ENCODE assay signal across 17 cellular contexts in genomic region chr2:105881286-105882136, GRCh38.
A peak's percentile ranks its signal among the peaks of the same experiment; 100 is the strongest.
DNase-seq lines count a peak whose midpoint lies in the region; ATAC-seq, FAIRE-seq and TF ChIP-seq lines count a peak whose summit lies in the region.
"Had no signal": no experiment of that assay in that cellular context is flagged by ENCODE, and none has a peak within 500 bp of the region (broad histone marks: within the 10 kb centered on the region; RNA-seq: fewer than 3 reads in every experiment).

No MANE protein-coding gene starts in this region.

- no peak for ATAC-seq in stimulated activated naive B cell treated with anti-CD40 and anti-IgM and Interleukin-4, amounts not matched to agents 10 μg/mL and 1 μg/mL and 100 μg/mL, for 72 hours (replicated peaks)
- ATAC-seq in GM21576 (IDR thresholded peaks at IDR 0.05; ENCODE audit: unreplicated experiment) (no peak), GM19397 (IDR thresholded peaks at IDR 0.05; ENCODE audit: unreplicated experiment) (no peak)
- ATAC-seq: GM12878, Panc1, SK-N-SH treated with all-trans-retinoic acid at 6 μM for 48 hours had no signal

- CTCF ChIA-PET in H1 (lab: Charles Lee; ENCODE audit: partially characterized antibody): interaction anchor here (0.5 to 1.6 kb wide), 10 partner anchors 10 to 531 kb away, joined by 3 to 5 read pairs (median 4); no protein-coding TSS in a partner anchor

- H2BK15ac ChIP-seq in H9 (ENCODE audit: low read depth, low read length): no peak overlapping the region
- no peak overlapping the region for H2BK15ac ChIP-seq in H1 (ENCODE audit: low read length)

- TF ChIP-seq POLR2A in H1 (IDR thresholded peaks at IDR 0.05; ENCODE audit: control extremely low read depth in 1 of 2, low read depth in 2 of 2, low read length in 2 of 2): no peak

- no peak for FAIRE-seq in H1 (lab: Jason Lieb, UNC)
- FAIRE-seq: GM12878, GM18507 had no signal

- no peak overlapping the region for H2BK20ac ChIP-seq in H9 (ENCODE audit: low read depth, low read length, poor library complexity, severe bottlenecking)
- no peak overlapping the region for H2BK20ac ChIP-seq in H1 (ENCODE audit: low read length)

- H3K23me2 ChIP-seq in H9 (ENCODE audit: insufficient read length, low read depth, low read length, poor library complexity, severe bottlenecking): no peaks in the 10 kb centered on the region
- H3K23me2 ChIP-seq in H1 (ENCODE audit: low read depth, low read length): no peaks in the 10 kb centered on the region

- H4K8ac ChIP-seq in H9 (replicated peaks; ENCODE audit: insufficient read length, low read depth, low read length) (no peak overlapping the region), H1 (ENCODE audit: extremely low read depth, insufficient read depth, low read length) (peak overlapping the region; percentile 36)

- TF ChIP-seq CTCF in H9 (conservative IDR thresholded peaks at IDR 0.05) (no peak), H1 (IDR thresholded peaks at IDR 0.05; ENCODE audit: control extremely low read depth in 1 of 3, insufficient read depth in 1 of 3, low read depth in 1 of 3, low read length in 3 of 3) (no peak), GM10266 (IDR thresholded peaks at IDR 0.05; ENCODE audit: control insufficient read depth, insufficient read depth, low read depth, missing control alignments) (no peak)

- TF ChIP-seq RAD21 in H1 (IDR thresholded peaks at IDR 0.05 in 1 of 2, conservative IDR thresholded peaks at IDR 0.05 in 1 of 2; ENCODE audit: low read depth in 2 of 2, low read length in 2 of 2): peak in 1 of 2 experiments; percentile 35; a peak in 1 of 4 replicates

- H4K5ac ChIP-seq in H9 (ENCODE audit: insufficient read length, low read depth, low read length) (no peak overlapping the region), H1 (ENCODE audit: insufficient read length, low read depth, low read length) (no peak overlapping the region)

- no peak overlapping the region for H3T11ph ChIP-seq in H9 (ENCODE audit: low read length)

- DNase-seq in NCI-H2227 (lab: John Stamatoyannopoulos, UW; ENCODE audit: unreplicated experiment) (peak; percentile 33), NCI-H2227 treated with DMSO at 0.1 percent for 48 hours (lab: John Stamatoyannopoulos, UW) (no peak), H9 (no peak), H1 (ENCODE audit: low read depth in 1 of 2, low spot score in 2 of 2) (no peak), GM10266 (ENCODE audit: extremely low spot score) (no peak)
- DNase-seq in stimulated activated naive B cell treated with anti-CD40 and anti-IgM and Interleukin-4, amounts not matched to agents 10 μg/mL and 1 μg/mL and 100 μg/mL, for 72 hours: no peak
- DNase-seq: DMS153, NCI-H1694 treated with DMSO at 0.1 percent for 48 hours, NCI-H510A, SHP77 had no signal

- H2AFZ ChIP-seq in H9 (ENCODE audit: low read length): no peak overlapping the region
- no peak overlapping the region for H2AFZ ChIP-seq in H1 (ENCODE audit: low read length)

- no peak overlapping the region for H3K9ac ChIP-seq in H9 (ENCODE audit: extremely low read depth, insufficient read length, low read length)
- no peak overlapping the region for H3K9ac ChIP-seq in H1 (replicated peaks in 1 of 4; ENCODE audit: extremely low read depth in 1 of 4, low read depth in 3 of 4, low read length in 3 of 4)
- H3K9ac ChIP-seq: BLaER1 treated with 17β-estradiol and CSF1 and Interleukin-3, amounts not matched to agents 10 nM and 100 nM had no signal

- no peaks in the 10 kb centered on the region for H3K79me1 ChIP-seq in H9 (ENCODE audit: insufficient read depth, low read depth, low read length, poor library complexity, severe bottlenecking)
- H3K79me1 ChIP-seq in H1 (ENCODE audit: low read depth, low read length): peaks cover 10% of the 10 kb centered on the region

- H3K9me3 ChIP-seq in H9 (ENCODE audit: control insufficient read depth, low read depth, low read length) (no peaks in the 10 kb centered on the region), H1 (ENCODE audit: insufficient read depth in 2 of 2, low read depth in 1 of 2, low read length in 1 of 2) (no peaks in the 10 kb centered on the region)

- no peak overlapping the region for H3K4ac ChIP-seq in H9 (ENCODE audit: low read depth, low read length)
- no peak overlapping the region for H3K4ac ChIP-seq in H1 (replicated peaks; ENCODE audit: insufficient read length, low read depth, low read length)

- H2BK12ac ChIP-seq in H9 (ENCODE audit: insufficient read length, low read depth, low read length): no peak overlapping the region
- no peak overlapping the region for H2BK12ac ChIP-seq in H1 (ENCODE audit: low read depth, low read length)

- no peak overlapping the region for H4K91ac ChIP-seq in H9 (ENCODE audit: insufficient read length, low read depth, low read length)
- H4K91ac ChIP-seq in H1 (replicated peaks; ENCODE audit: insufficient read length, low read length): no peak overlapping the region

- no CpG with 5 or more reads among the region's 79 CpGs for WGBS in H9 (ENCODE audit: extremely low coverage, insufficient read length, low lambda C conversion rate)
- 95% methylated on average over 67 of the region's 79 CpGs; no CpG with 5 or more reads in 1 of the 2 experiments for WGBS in H1 (ENCODE audit: extremely low coverage in 1 of 2, insufficient coverage in 1 of 2, insufficient read length in 1 of 2, insufficient replicate concordance in 2 of 2, low coverage in 1 of 2, low lambda C conversion rate in 2 of 2, missing lambda C conversion rate in 1 of 2), 2 experiments

- H3K27ac Mint-ChIP-seq in H9: peak overlapping the region in 2 of 3 experiments; percentile 26 to 80; a peak in 1 of 7 replicates
- peak overlapping the region; percentile 75 for H3K27ac Mint-ChIP-seq in stimulated activated naive B cell treated with anti-CD40 and anti-IgM and Interleukin-4, amounts not matched to agents 10 μg/mL and 1 μg/mL and 100 μg/mL, for 72 hours

- H3K23ac ChIP-seq in H9 (ENCODE audit: insufficient read length, low read depth, low read length) (no peak overlapping the region), H1 (ENCODE audit: insufficient read length) (no peak overlapping the region)

- no peak overlapping the region for H3K27ac ChIP-seq in H9 (ENCODE audit: insufficient read length, low read depth, low read length)
- no peak overlapping the region for H3K27ac ChIP-seq in H1 (ENCODE audit: low read depth, low read length)
- H3K27ac ChIP-seq: BLaER1 treated with 17β-estradiol and CSF1 and Interleukin-3, amounts not matched to agents 10 nM and 100 nM had no signal

- H3K18ac ChIP-seq in H9 (ENCODE audit: insufficient read length, low read depth, low read length) (no peak overlapping the region), H1 (ENCODE audit: extremely low read depth, low read length) (no peak overlapping the region)

- H2AK5ac ChIP-seq in H9 (ENCODE audit: insufficient read length, low read length) (no peak overlapping the region), H1 (ENCODE audit: low read depth, low read length) (no peak overlapping the region)

- H3K14ac ChIP-seq in H9 (ENCODE audit: insufficient read depth, low read length): no peak overlapping the region; the same call in 1 of the 2 replicates
- no peak overlapping the region for H3K14ac ChIP-seq in H1 (ENCODE audit: insufficient read length)

- no peak for TF ChIP-seq EP300 in H1 (IDR thresholded peaks at IDR 0.05; ENCODE audit: borderline replicate concordance in 1 of 2, low read depth in 2 of 2, low read length in 2 of 2)

- H3K36me3 ChIP-seq in H1 (ENCODE audit: control insufficient read depth in 2 of 4, insufficient read depth in 4 of 4, low read length in 3 of 4): peaks cover 0 to 5% (median 0%) of the 10 kb centered on the region in 4 experiments; a peak in 2 of 8 replicates

- H3K79me2 ChIP-seq in H9 (ENCODE audit: insufficient read depth, low read length) (peaks cover 6% of the 10 kb centered on the region; the same call in 1 of the 2 replicates), H1 (ENCODE audit: control insufficient read depth in 1 of 2, insufficient read depth in 2 of 2, low read length in 2 of 2) (peaks cover 0 to 41% of the 10 kb centered on the region in 2 experiments; a peak in 3 of 4 replicates)

- no peaks in the 10 kb centered on the region for H3K9me3 Mint-ChIP-seq in H9
- peaks cover 0 to 6% of the 10 kb centered on the region in 2 donors for H3K9me3 Mint-ChIP-seq in stimulated activated naive B cell treated with anti-CD40 and anti-IgM and Interleukin-4, amounts not matched to agents 10 μg/mL and 1 μg/mL and 100 μg/mL, for 72 hours

- H3K4me1 ChIP-seq in H9 (ENCODE audit: insufficient read depth, low read length): no peaks in the 10 kb centered on the region
- peaks cover 0 to 5% (median 0%) of the 10 kb centered on the region in 4 experiments; a peak in 4 of 7 replicates for H3K4me1 ChIP-seq in H1 (replicated peaks in 1 of 4; ENCODE audit: control insufficient read depth in 3 of 4, insufficient read depth in 4 of 4, low read length in 3 of 4)

- H4K20me1 ChIP-seq in H9 (ENCODE audit: control insufficient read depth, insufficient read depth, insufficient read length): no peaks in the 10 kb centered on the region
- H4K20me1 ChIP-seq in H1 (replicated peaks in 1 of 2; ENCODE audit: control insufficient read depth in 1 of 2, insufficient read depth in 2 of 2, low read length in 2 of 2): peaks cover 0 to 2% of the 10 kb centered on the region in 2 experiments

- H2BK120ac ChIP-seq in H9 (ENCODE audit: low read depth, low read length, poor library complexity, severe bottlenecking) (no peak overlapping the region), H1 (replicated peaks; ENCODE audit: low read depth, low read length) (no peak overlapping the region)

- POLR2A ChIA-PET in H1 (lab: Charles Lee; ENCODE audit: partially characterized antibody): interaction anchor here (1.7 kb wide), 1 partner anchor 136 kb away, joined by 5 read pairs; no protein-coding TSS in a partner anchor

- no peak overlapping the region for H3K4me3 Mint-ChIP-seq in H9
- H3K4me3 Mint-ChIP-seq in stimulated activated naive B cell treated with anti-CD40 and anti-IgM and Interleukin-4, amounts not matched to agents 10 μg/mL and 1 μg/mL and 100 μg/mL, for 72 hours: no peak overlapping the region

- H3K4me2 ChIP-seq in H9 (ENCODE audit: insufficient read depth, insufficient read length, low read length) (no peak overlapping the region), H1 (ENCODE audit: insufficient read depth in 1 of 2, low read depth in 2 of 2, low read length in 2 of 2) (no peak overlapping the region)
- H3K4me2 ChIP-seq: BLaER1 treated with 17β-estradiol and CSF1 and Interleukin-3, amounts not matched to agents 10 nM and 100 nM had no signal

- no peak overlapping the region for H2BK5ac ChIP-seq in H9 (ENCODE audit: insufficient read length, low read length)
- H2BK5ac ChIP-seq in H1 (ENCODE audit: low read depth, low read length): no peak overlapping the region

- peaks cover 0 to 21% (median 7%) of the 10 kb centered on the region in 3 experiments; a peak in 4 of 7 replicates for H3K36me3 Mint-ChIP-seq in H9 (ENCODE audit: insufficient read depth in 1 of 3, low read depth in 3 of 3)
- H3K36me3 Mint-ChIP-seq in stimulated activated naive B cell treated with anti-CD40 and anti-IgM and Interleukin-4, amounts not matched to agents 10 μg/mL and 1 μg/mL and 100 μg/mL, for 72 hours: peaks cover 91 to 93% of the 10 kb centered on the region in 2 donors

- no peaks in the 10 kb centered on the region for H3K27me3 Mint-ChIP-seq in H9 (ENCODE audit: low read depth)
- H3K27me3 Mint-ChIP-seq in stimulated activated naive B cell treated with anti-CD40 and anti-IgM and Interleukin-4, amounts not matched to agents 10 μg/mL and 1 μg/mL and 100 μg/mL, for 72 hours: no peaks in the 10 kb centered on the region

- H3K27me3 ChIP-seq in H9 (ENCODE audit: insufficient read depth, low read length): no peaks in the 10 kb centered on the region
- H3K27me3 ChIP-seq in H1 (replicated peaks in 1 of 4; ENCODE audit: control insufficient read depth in 3 of 4, extremely low read depth in 1 of 4, insufficient read depth in 3 of 4, low read length in 3 of 4): no peaks in the 10 kb centered on the region
- H3K27me3 ChIP-seq: BLaER1 treated with 17β-estradiol and CSF1 and Interleukin-3, amounts not matched to agents 10 nM and 100 nM had no signal

- H3K56ac ChIP-seq in H9 (ENCODE audit: insufficient read length, low read depth, low read length) (no peak overlapping the region), H1 (replicated peaks; ENCODE audit: insufficient read length, low read depth, low read length) (no peak overlapping the region)

- peaks cover 23 to 30% of the 10 kb centered on the region in 2 experiments for H3K4me1 Mint-ChIP-seq in H9
- H3K4me1 Mint-ChIP-seq in stimulated activated naive B cell treated with anti-CD40 and anti-IgM and Interleukin-4, amounts not matched to agents 10 μg/mL and 1 μg/mL and 100 μg/mL, for 72 hours: peaks cover 55 to 88% of the 10 kb centered on the region in 2 donors

- no peak overlapping the region for H3K4me3 ChIP-seq in H1 (ENCODE audit: extremely low read depth in 1 of 4, insufficient read depth in 2 of 4, low read depth in 3 of 4, low read length in 4 of 4)
- H3K4me3 ChIP-seq: BLaER1 treated with 17β-estradiol and CSF1 and Interleukin-3, amounts not matched to agents 10 nM and 100 nM; GM12878 had no signal
